In the genomic region with DNA sequence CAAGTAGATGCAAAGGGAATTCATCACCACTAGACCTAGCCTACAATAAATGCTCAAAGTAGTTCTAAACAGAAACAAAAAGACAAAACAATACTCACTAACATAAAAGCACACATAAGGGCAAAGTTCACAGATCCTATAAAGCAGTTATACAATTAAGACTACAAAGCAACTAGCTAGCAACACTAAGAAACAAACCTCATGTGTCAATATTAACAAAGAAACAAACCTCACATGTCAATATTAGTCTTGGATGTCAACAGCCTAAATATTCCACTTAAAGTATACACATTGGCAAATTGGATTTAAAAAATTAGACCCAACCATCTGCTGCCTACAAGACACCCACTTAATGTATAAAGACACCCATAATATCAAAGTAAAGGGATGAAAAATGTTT, we compare ENCODE assay signal across 18 cellular contexts.
"Had no signal": no experiment of that assay in that cellular context is flagged by ENCODE, and none has a peak within 500 bp of the region (broad histone marks: within the 10 kb centered on the region; RNA-seq: fewer than 3 reads in every experiment).

No MANE protein-coding gene starts in this region.

- DNase-seq: effector memory CD4-positive, alpha-beta T cell; gastrocnemius medialis; heart right ventricle; hypothalamus; kidney glomerular epithelial cell; mammary epithelial cell; natural killer cell; psoas muscle; retina; stimulated activated naive CD4-positive, alpha-beta T cell; stomach; substantia nigra; transverse colon had no signal

- FAIRE-seq: islet of Langerhans had no signal

- H3K36me3 ChIP-seq: esophagus muscularis mucosa, gastrocnemius medialis, heart right ventricle, neural progenitor cell, stomach, thoracic aorta, transverse colon had no signal

- H3K4me1 ChIP-seq: esophagus muscularis mucosa, gastrocnemius medialis, neural progenitor cell, psoas muscle, stomach had no signal

- H3K36me3 Mint-ChIP-seq: neural progenitor cell had no signal

- H3K27ac ChIP-seq: epithelial cell of prostate, esophagus muscularis mucosa, gastrocnemius medialis, heart right ventricle, neural progenitor cell, psoas muscle, stomach, thoracic aorta, transverse colon had no signal

- H3K9me3 ChIP-seq: gastrocnemius medialis had no signal

- H3K4me3 Mint-ChIP-seq: natural killer cell, neural progenitor cell had no signal

- H3K9ac ChIP-seq: neural progenitor cell had no signal

- H3K27me3 ChIP-seq: gastrocnemius medialis, transverse colon had no signal

- H3K4me3 ChIP-seq: esophagus muscularis mucosa, gastrocnemius medialis, heart right ventricle, neural progenitor cell, psoas muscle, stomach, thoracic aorta, transverse colon had no signal

- H3K4me1 Mint-ChIP-seq: neural progenitor cell had no signal

- H3K27ac Mint-ChIP-seq: natural killer cell, neural progenitor cell had no signal
